ENCODE assay signal across 1 cellular context in the genomic region with DNA sequence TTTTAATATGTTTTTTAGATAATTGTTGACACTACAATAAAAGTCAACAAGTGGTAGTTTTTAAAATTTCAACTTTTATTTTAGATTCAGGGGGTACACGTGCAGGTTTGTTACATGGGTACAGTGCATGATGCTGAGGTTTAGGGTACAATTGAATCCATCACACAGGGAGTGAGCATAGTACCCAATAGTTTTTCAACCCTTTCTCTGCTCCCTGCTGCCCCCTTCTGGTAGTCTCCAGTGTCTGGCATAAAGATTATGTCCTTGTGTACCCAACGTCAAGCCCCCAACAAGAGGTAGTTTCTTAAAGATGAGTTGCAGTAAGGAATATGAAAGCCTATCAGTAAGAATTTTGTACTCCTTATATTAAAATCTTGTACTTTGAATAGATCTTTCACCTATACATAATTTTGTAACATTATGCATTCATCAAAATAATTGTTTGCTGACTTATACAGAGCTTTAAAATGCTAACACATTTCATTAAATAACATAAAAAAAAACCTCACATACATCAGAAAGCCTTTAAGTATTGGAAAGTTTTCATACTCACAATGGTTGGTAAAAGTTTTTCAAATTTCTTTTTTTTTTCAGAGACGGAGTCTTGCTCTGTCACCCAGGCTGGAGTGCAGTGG.
TF ChIP-seq lines count a peak whose summit lies in the region.

No MANE protein-coding gene starts in this region.

TF ChIP-seq in HEK293, 187 proteins besides CTCF, POLR2A, EP300 and RAD21 (continued from another document):
- TF ChIP-seq MZF1 (tag by site-specific recombination; IDR thresholded peaks at IDR 0.05; ENCODE audit: borderline replicate concordance) (peak; percentile 46; the same call in 1 of the 2 replicates), ZFP69B (tag by site-specific recombination; IDR thresholded peaks at IDR 0.05) (no peak), ZNF239 (tag by site-specific recombination; IDR thresholded peaks at IDR 0.05) (no peak), ZBTB20 (tag by site-specific recombination; IDR thresholded peaks at IDR 0.05) (no peak), EGR2 (tag by site-specific recombination; IDR thresholded peaks at IDR 0.05; ENCODE audit: low read depth) (no peak)
- TF ChIP-seq, protein P1, sequence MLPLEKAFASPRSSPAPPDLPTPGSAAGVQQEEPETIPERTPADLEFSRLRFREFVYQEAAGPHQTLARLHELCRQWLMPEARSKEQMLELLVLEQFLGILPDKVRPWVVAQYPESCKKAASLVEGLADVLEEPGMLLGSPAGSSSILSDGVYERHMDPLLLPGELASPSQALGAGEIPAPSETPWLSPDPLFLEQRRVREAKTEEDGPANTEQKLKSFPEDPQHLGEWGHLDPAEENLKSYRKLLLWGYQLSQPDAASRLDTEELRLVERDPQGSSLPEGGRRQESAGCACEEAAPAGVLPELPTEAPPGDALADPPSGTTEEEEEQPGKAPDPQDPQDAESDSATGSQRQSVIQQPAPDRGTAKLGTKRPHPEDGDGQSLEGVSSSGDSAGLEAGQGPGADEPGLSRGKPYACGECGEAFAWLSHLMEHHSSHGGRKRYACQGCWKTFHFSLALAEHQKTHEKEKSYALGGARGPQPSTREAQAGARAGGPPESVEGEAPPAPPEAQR (tag by site-specific recombination; IDR thresholded peaks at IDR 0.05), result no peak
